Comparison of ENCODE assay signal across 12 cellular contexts in the genomic region with DNA sequence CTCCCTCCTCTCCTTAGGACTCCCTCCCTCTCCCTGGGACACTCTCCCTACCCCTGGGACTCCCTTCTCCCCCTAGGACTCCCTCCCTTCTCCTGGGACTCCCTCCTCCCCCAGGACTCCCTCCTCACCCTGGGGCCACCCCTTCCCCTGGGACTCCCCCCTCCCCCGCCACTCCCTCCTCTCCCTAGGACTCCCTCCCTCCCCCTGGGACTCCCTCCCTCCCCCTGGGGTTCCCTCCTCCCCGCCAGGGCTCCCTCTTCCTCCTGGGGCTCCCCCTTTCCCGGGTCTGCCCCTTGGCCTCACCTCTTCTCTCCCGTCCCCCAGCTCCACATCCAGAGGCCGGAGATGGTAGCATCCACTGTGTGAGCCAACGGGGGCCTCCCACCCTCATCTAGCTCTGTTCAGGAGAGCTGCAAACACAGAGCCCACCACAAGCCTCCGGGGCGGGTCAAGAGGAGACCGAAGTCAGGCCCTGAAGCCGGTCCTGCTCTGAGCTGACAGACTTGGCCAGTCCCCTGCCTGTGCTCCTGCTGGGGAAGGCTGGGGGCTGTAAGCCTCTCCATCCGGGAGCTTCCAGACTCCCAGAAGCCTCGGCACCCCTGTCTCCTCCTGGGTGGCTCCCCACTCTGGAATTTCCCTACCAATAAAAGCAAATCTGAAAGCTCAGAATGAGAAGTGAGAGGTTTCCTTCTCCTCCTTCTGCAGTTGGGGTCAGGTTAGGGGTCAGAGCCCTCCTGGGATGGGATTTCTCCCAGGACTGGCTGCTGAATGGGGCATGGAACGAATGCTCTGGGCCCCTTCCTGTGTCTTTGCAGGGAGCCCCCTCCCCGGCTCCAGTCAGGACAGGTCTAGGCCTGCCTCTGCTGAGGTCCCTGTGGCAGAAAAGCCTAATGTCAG. TPM values are rescaled to one million over a fixed set of nuclear protein-coding genes. Genes with fewer than 3 reads are reported as not detected.
A peak's percentile ranks its signal among the peaks of the same experiment; 100 is the strongest.
DNase-seq lines count a peak whose midpoint lies in the region; ATAC-seq, FAIRE-seq and TF ChIP-seq lines count a peak whose summit lies in the region.
"Had no signal": no experiment of that assay in that cellular context is flagged by ENCODE, and none has a peak within 500 bp of the region (broad histone marks: within the 10 kb centered on the region; RNA-seq: fewer than 3 reads in every experiment).

No MANE protein-coding gene starts in this region.

- peak overlapping the region; percentile 62 to 84 for H3K27ac ChIP-seq in A549
- H3K27ac ChIP-seq in keratinocyte (ENCODE audit: control insufficient read depth, insufficient read depth, low read length): no peak overlapping the region
- H3K27ac ChIP-seq in spleen: peak overlapping the region in 2 of 8 donors; percentile 17 to 23
- H3K27ac ChIP-seq: foreskin keratinocyte, testis, WERI-Rb-1 had no signal

- no peaks in the 10 kb centered on the region for H3K9me3 ChIP-seq in A549
- no peaks in the 10 kb centered on the region for H3K9me3 ChIP-seq in keratinocyte (ENCODE audit: control insufficient read depth, low read depth, low read length)
- no peaks in the 10 kb centered on the region for H3K9me3 ChIP-seq in spleen
- H3K9me3 ChIP-seq: mucosa of descending colon, testis had no signal

- no peak for FAIRE-seq in A549 (lab: Jason Lieb, UNC)
- peak; percentile 17 for FAIRE-seq in keratinocyte (lab: Jason Lieb, UNC)
- no peak for FAIRE-seq in H54 (lab: Jason Lieb, UNC)

- H3K79me2 ChIP-seq in keratinocyte (ENCODE audit: control insufficient read depth, insufficient read depth, low read length): no peaks in the 10 kb centered on the region

- H3K9me3 Mint-ChIP-seq in activated CD8-positive, alpha-beta T cell treated with anti-CD3 and anti-CD28 coated beads for 36 hours: no peaks in the 10 kb centered on the region

- POLR2A ChIA-PET in A549 (lab: Yijun Ruan, JAX): no interaction called here
- POLR2A ChIA-PET in activated CD8-positive, alpha-beta T cell treated with anti-CD3 and anti-CD28 coated beads for 36 hours (lab: Charles Lee): no interaction called here

- H3K4me3 ChIP-seq in A549 (no peak overlapping the region), GM12875 (ENCODE audit: low read depth, low read length) (peak overlapping the region; percentile 37), keratinocyte (ENCODE audit: control insufficient read depth in 2 of 3, extremely low read depth in 1 of 3, insufficient read depth in 2 of 3, low read depth in 1 of 3, low read length in 3 of 3) (no peak overlapping the region), spleen (no peak overlapping the region)
- H3K4me3 ChIP-seq: mucosa of descending colon, testis had no signal

- CTCF ChIA-PET in A549 (lab: Yijun Ruan, JAX): interaction anchor here (0.7 to 2.7 kb wide), 2 partner anchors 40 to 53 kb away, joined by 3 to 13 read pairs; no protein-coding TSS in a partner anchor
- CTCF ChIA-PET in activated CD8-positive, alpha-beta T cell treated with anti-CD3 and anti-CD28 coated beads for 36 hours (lab: Charles Lee): interaction anchor here (1.0 kb wide), 1 partner anchor 34 kb away, joined by 3 read pairs; no protein-coding TSS in a partner anchor

- no peaks in the 10 kb centered on the region for H3K36me3 Mint-ChIP-seq in activated CD8-positive, alpha-beta T cell treated with anti-CD3 and anti-CD28 coated beads for 36 hours (ENCODE audit: low read depth)

- H3K27me3 ChIP-seq in keratinocyte (ENCODE audit: control insufficient read depth, extremely low read depth, insufficient read depth, low read length) (no peaks in the 10 kb centered on the region), spleen (replicated peaks in 1 of 7) (peaks cover 0 to 62% (median 3%) of the 10 kb centered on the region in 7 donors)
- H3K27me3 ChIP-seq: foreskin keratinocyte, testis had no signal

- H3K9ac ChIP-seq in keratinocyte (ENCODE audit: control insufficient read depth, extremely low read depth, insufficient read depth, low read length): no peak overlapping the region

- H3K27me3 Mint-ChIP-seq in activated CD8-positive, alpha-beta T cell treated with anti-CD3 and anti-CD28 coated beads for 36 hours: no peaks in the 10 kb centered on the region

- no peaks in the 10 kb centered on the region for H4K20me1 ChIP-seq in keratinocyte (ENCODE audit: control insufficient read depth, extremely low read depth, insufficient read depth, low read length)

- H3K4me2 ChIP-seq in A549: peak overlapping the region; percentile 32; the same call in 2 of the 3 replicates
- no peak overlapping the region for H3K4me2 ChIP-seq in keratinocyte (ENCODE audit: control insufficient read depth, extremely low read depth, insufficient read depth, low read depth, low read length)

- peaks cover 18% of the 10 kb centered on the region for H3K4me1 Mint-ChIP-seq in activated CD8-positive, alpha-beta T cell treated with anti-CD3 and anti-CD28 coated beads for 36 hours (ENCODE audit: low read depth)

- no peak overlapping the region for H3K4me3 Mint-ChIP-seq in activated CD8-positive, alpha-beta T cell treated with anti-CD3 and anti-CD28 coated beads for 36 hours

- DNase-seq in A549 (ENCODE audit: low read depth in 1 of 2, low spot score in 1 of 2): peak in 1 of 2 experiments; percentile 18
- peak; percentile 33 for DNase-seq in activated CD8-positive, alpha-beta T cell treated with anti-CD3 and anti-CD28 coated beads for 36 hours
- no peak for DNase-seq in keratinocyte (ENCODE audit: low read depth, low spot score)
- no peak for DNase-seq in SK-N-DZ (ENCODE audit: low spot score)
- DNase-seq in spleen: no peak
- DNase-seq in H54 (ENCODE audit: insufficient read length, low spot score): no peak
- DNase-seq: testis, WERI-Rb-1 had no signal

- no peak for TF ChIP-seq EP300 in A549 (IDR thresholded peaks at IDR 0.05)

- TF ChIP-seq CTCF in A549 (IDR thresholded peaks at IDR 0.05) (no peak), GM12875 (IDR thresholded peaks at IDR 0.05; ENCODE audit: borderline replicate concordance, insufficient read depth, low read depth, low read length) (no peak), keratinocyte (optimal IDR thresholded peaks at IDR 0.05 in 1 of 3, IDR thresholded peaks at IDR 0.05 in 1 of 3, conservative IDR thresholded peaks at IDR 0.05 in 1 of 3; ENCODE audit: extremely low read depth in 1 of 3, insufficient read depth in 2 of 3, low read length in 3 of 3) (no peak), spleen (IDR thresholded peaks at IDR 0.05 in 8 of 11, conservative IDR thresholded peaks at IDR 0.05 in 3 of 11) (no peak)
- TF ChIP-seq CTCF in activated CD8-positive, alpha-beta T cell treated with anti-CD3 and anti-CD28 coated beads for 36 hours (IDR thresholded peaks at IDR 0.05): no peak

- no peak for TF ChIP-seq POLR2A in A549 (IDR thresholded peaks at IDR 0.05; ENCODE audit: low read length)
- no peak for TF ChIP-seq POLR2A in spleen (IDR thresholded peaks at IDR 0.05)
- TF ChIP-seq POLR2A in H54 (IDR thresholded peaks at IDR 0.05; ENCODE audit: low read depth, low read length): no peak

- peak overlapping the region; percentile 32 for H3K27ac Mint-ChIP-seq in activated CD8-positive, alpha-beta T cell treated with anti-CD3 and anti-CD28 coated beads for 36 hours

- dilution Hi-C loops in keratinocyte (cut with MboI; ENCODE audit: extremely low pct_ligation_motif_present, low sequenced_read_pairs): no loop called here

- 73% methylated on average over 11 of the region's 14 CpGs for WGBS in A549 (ENCODE audit: missing lambda C conversion rate)
- WGBS in spleen, 5 donors: 27 to 38% (median 33%) methylated on average over 7 to 14 of the region's 14 CpGs

- intact Hi-C loops in activated CD8-positive, alpha-beta T cell treated with anti-CD3 and anti-CD28 coated beads for 36 hours (cut with micrococcal nuclease): no loop called here
- intact Hi-C loops in spleen (cut with DNase I; ENCODE audit: low total_unique reads): no loop called here

- TF ChIP-seq RAD21 in A549 (conservative IDR thresholded peaks at IDR 0.05 in 1 of 2, IDR thresholded peaks at IDR 0.05 in 1 of 2): no peak

- peaks cover 23% of the 10 kb centered on the region for H3K4me1 ChIP-seq in A549
- H3K4me1 ChIP-seq in keratinocyte (ENCODE audit: control insufficient read depth, extremely low read depth, insufficient read depth, low read length): peaks cover 17% of the 10 kb centered on the region
- peaks cover 6 to 30% (median 19%) of the 10 kb centered on the region in 6 donors for H3K4me1 ChIP-seq in spleen

- H3K36me3 ChIP-seq in keratinocyte (ENCODE audit: control insufficient read depth in 2 of 2, extremely low read depth in 1 of 2, insufficient read depth in 2 of 2, low read length in 2 of 2) (no peaks in the 10 kb centered on the region), spleen (no peaks in the 10 kb centered on the region)
- H3K36me3 ChIP-seq: WERI-Rb-1 had no signal

- no peaks in the 10 kb centered on the region for H3K9me1 ChIP-seq in keratinocyte (ENCODE audit: control insufficient read depth, extremely low read depth, insufficient read depth, low read length)

- ATAC-seq in A549: peak in 1 of 2 experiments; percentile 8; a peak in 3 of 6 replicates
- peak; percentile 18 for ATAC-seq in activated CD8-positive, alpha-beta T cell treated with anti-CD3 and anti-CD28 coated beads for 36 hours
- ATAC-seq in HG03135 (IDR thresholded peaks at IDR 0.05; ENCODE audit: unreplicated experiment): no peak

- H2AFZ ChIP-seq in keratinocyte (ENCODE audit: control insufficient read depth, low read length): peak overlapping the region; percentile 16

RNA-seq across cellular contexts. Expression of a gene that starts 1.4 kb away (rescaled TPM):
- polyA plus RNA-seq in A549 (2011; rRNA removed) (0.01 and 0.03 TPM in 2 replicates), A549 (2017; fragmentation: RNase III; extraction: RNeasy Plus Mini Kit Qiagen cat#74134 plus additional on column Dnase treatment) (not detected in 3 replicates), keratinocyte (not detected in 3 replicates), spleen (not detected)
- under 0.01 TPM in 1 of 2 replicates, not detected in the other for polyA plus RNA-seq in A549 (2012; cell fraction: cytosol; rRNA removed)
- polyA plus RNA-seq in A549 (2012; cell fraction: nucleus; rRNA removed): 0.01 and 0.02 TPM in 2 replicates
- polyA minus RNA-seq in A549 (2011; rRNA and poly(A)+ RNA removed): 0.04 and 0.05 TPM in 2 replicates
- total RNA-seq in activated CD8-positive, alpha-beta T cell treated with anti-CD3 and anti-CD28 coated beads for 36 hours: not detected
- not detected for polyA plus RNA-seq in keratinocyte (2011; ENCODE audit: low read depth)
- polyA plus RNA-seq in keratinocyte (2011; cell fraction: cytosol; rRNA removed): not detected in 2 replicates
- polyA plus RNA-seq in keratinocyte (2011; cell fraction: nucleus; rRNA removed): not detected in 2 replicates
- polyA plus RNA-seq in keratinocyte (2012; ENCODE audit: low replicate concordance): not detected in 2 replicates
- polyA minus RNA-seq in keratinocyte: 0.03 TPM in 1 of 3 replicates, not detected in the others
- polyA minus RNA-seq in keratinocyte (2011; cell fraction: cytosol; rRNA and poly(A)+ RNA removed): not detected
- polyA minus RNA-seq in keratinocyte (2011; cell fraction: nucleus; rRNA and poly(A)+ RNA removed): not detected in 2 replicates
- polyA plus RNA-seq in SK-N-DZ (2014; cell fraction: cytosol; rRNA removed): not detected in 2 replicates
- not detected in 2 replicates for polyA plus RNA-seq in SK-N-DZ (2014; cell fraction: nucleus; rRNA removed)
- total RNA-seq in spleen: not detected
- total RNA-seq: foreskin keratinocyte had no signal
- polyA plus RNA-seq: foreskin keratinocyte had no signal

RNA-seq across cellular contexts. Expression of a gene that starts 49.2 kb away (rescaled TPM):
- polyA plus RNA-seq in A549 (2011; rRNA removed): 1.2 and 1.8 TPM in 2 replicates
- 6.2 and 8.2 TPM in 2 replicates for polyA plus RNA-seq in A549 (2012; cell fraction: cytosol; rRNA removed)
- 9.4 and 10.5 TPM in 2 replicates for polyA plus RNA-seq in A549 (2012; cell fraction: nucleus; rRNA removed)
- polyA plus RNA-seq in A549 (2017; fragmentation: RNase III; extraction: RNeasy Plus Mini Kit Qiagen cat#74134 plus additional on column Dnase treatment): 2.0 to 2.7 TPM (median 2.4 TPM) in 3 replicates
- polyA minus RNA-seq in A549 (2011; rRNA and poly(A)+ RNA removed): 0.95 and 1.2 TPM in 2 replicates
- under 1 TPM in 1 of 2 experiments, not detected in 1; 0.54 TPM for total RNA-seq in activated CD8-positive, alpha-beta T cell treated with anti-CD3 and anti-CD28 coated beads for 36 hours
- 0.24 to 0.33 TPM in 2 of 3 replicates, not detected in the other for polyA plus RNA-seq in keratinocyte
- polyA plus RNA-seq in keratinocyte (2011; ENCODE audit: low read depth): 0.26 TPM
- 0.26 TPM in 2 replicates for polyA plus RNA-seq in keratinocyte (2011; cell fraction: cytosol; rRNA removed)
- polyA plus RNA-seq in keratinocyte (2011; cell fraction: nucleus; rRNA removed): 0.22 and 0.61 TPM in 2 replicates
- polyA plus RNA-seq in keratinocyte (2012; ENCODE audit: low replicate concordance): 0.45 and 0.53 TPM in 2 replicates
- polyA minus RNA-seq in keratinocyte: 0.03 TPM in 1 of 3 replicates, not detected in the others
- polyA minus RNA-seq in keratinocyte (2011; cell fraction: cytosol; rRNA and poly(A)+ RNA removed): not detected
- 0.08 and 0.11 TPM in 2 replicates for polyA minus RNA-seq in keratinocyte (2011; cell fraction: nucleus; rRNA and poly(A)+ RNA removed)
- polyA plus RNA-seq in SK-N-DZ (2014; cell fraction: cytosol; rRNA removed): 0.20 and 3.4 TPM in 2 replicates
- not detected in 2 replicates for polyA plus RNA-seq in SK-N-DZ (2014; cell fraction: nucleus; rRNA removed)
- under 1 TPM in 5 of 7 donors, not detected in 2; 0.07 to 0.89 (median 0.57) TPM for total RNA-seq in spleen
- 1 to 10 TPM in 2 of 3 donors, under 1 TPM in 1; 0.90 to 1.7 (median 1.3) TPM for polyA plus RNA-seq in spleen
